Comparison of ENCODE assay signal across 10 cellular contexts in the genomic region with DNA sequence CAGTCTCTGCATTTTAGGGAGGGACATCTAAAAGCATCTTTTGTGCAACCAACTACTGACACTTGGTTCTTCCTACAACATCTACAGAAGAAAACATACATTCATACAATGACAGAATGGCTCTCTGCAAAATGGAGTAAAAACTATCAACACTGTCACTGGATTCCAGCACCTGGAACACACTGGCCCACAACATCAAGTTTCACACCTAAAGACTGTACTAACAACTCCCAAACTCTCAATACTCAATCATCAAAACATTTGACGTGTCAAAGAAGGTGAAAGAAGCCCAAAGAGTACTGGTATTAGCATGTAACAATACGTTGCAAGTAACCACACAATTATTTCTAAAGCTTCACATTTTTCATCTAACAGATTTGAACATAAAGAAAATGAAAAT. TPM values are rescaled to one million over a fixed set of nuclear protein-coding genes. Genes with fewer than 3 reads are reported as not detected.
DNase-seq lines count a peak whose midpoint lies in the region; ATAC-seq and TF ChIP-seq lines count a peak whose summit lies in the region.
"Had no signal": no experiment of that assay in that cellular context is flagged by ENCODE, and none has a peak within 500 bp of the region (broad histone marks: within the 10 kb centered on the region; RNA-seq: fewer than 3 reads in every experiment).

No MANE protein-coding gene starts in this region.

- H3K4me1 ChIP-seq in suprapubic skin, result peaks cover 54% of the 10 kb centered on the region

- H3K9me3 Mint-ChIP-seq in activated T-cell treated with anti-CD3 and anti-CD28 coated beads, Interleukin-2, amount 50 U/mL, for 72 hours, result no peaks in the 10 kb centered on the region
- no peaks in the 10 kb centered on the region for H3K9me3 Mint-ChIP-seq in activated T-helper 1 cell treated with anti-CD3 and anti-CD28 coated beads, Interleukin-12 subunit alpha, Interleukin-12 subunit beta, Interleukin-2, Interleukin-4 antibody, amounts not matched to agents 30 ng/mL and 10 ng/mL and 1 ng/mL, durations not matched to agents 14 hours and 24 hours and 36 hours

- TF ChIP-seq EP300 in suprapubic skin (IDR thresholded peaks at IDR 0.05), result no peak

- H3K4me3 Mint-ChIP-seq in activated T-cell treated with anti-CD3 and anti-CD28 coated beads, Interleukin-2, amount 50 U/mL, for 72 hours, result peak overlapping the region; percentile 78 to 88
- peak overlapping the region; percentile 95 for H3K4me3 Mint-ChIP-seq in activated T-helper 1 cell treated with anti-CD3 and anti-CD28 coated beads, Interleukin-12 subunit alpha, Interleukin-12 subunit beta, Interleukin-2, Interleukin-4 antibody, amounts not matched to agents 30 ng/mL and 10 ng/mL and 1 ng/mL, durations not matched to agents 14 hours and 24 hours and 36 hours

- TF ChIP-seq CTCF in suprapubic skin (IDR thresholded peaks at IDR 0.05), result no peak

- peaks cover 5 to 30% of the 10 kb centered on the region in 2 donors for H3K36me3 Mint-ChIP-seq in activated T-cell treated with anti-CD3 and anti-CD28 coated beads, Interleukin-2, amount 50 U/mL, for 72 hours (ENCODE audit: insufficient read depth in 2 of 2)
- peaks cover 20% of the 10 kb centered on the region for H3K36me3 Mint-ChIP-seq in activated T-helper 1 cell treated with anti-CD3 and anti-CD28 coated beads, Interleukin-12 subunit alpha, Interleukin-12 subunit beta, Interleukin-2, Interleukin-4 antibody, amounts not matched to agents 30 ng/mL and 10 ng/mL and 1 ng/mL, durations not matched to agents 14 hours and 24 hours and 36 hours (ENCODE audit: low read depth)

- DNase-seq in activated T-cell treated with anti-CD3 and anti-CD28 coated beads, Interleukin-2, amount 50 U/mL, for 72 hours, result peak in 1 of 2 donors; percentile 28
- DNase-seq in activated T-cell treated with anti-CD3 and anti-CD28 coated beads, Interleukin-2, amount 50 U/mL, for 1 hour, result no peak
- DNase-seq in activated T-helper 1 cell treated with anti-CD3 and anti-CD28 coated beads, Interleukin-12 subunit alpha, Interleukin-12 subunit beta, Interleukin-2, Interleukin-4 antibody, amounts not matched to agents 30 ng/mL and 10 ng/mL and 1 ng/mL, durations not matched to agents 14 hours and 24 hours and 36 hours (ENCODE audit: low spot score), result no peak
- DNase-seq in suprapubic skin (ENCODE audit: low spot score in 2 of 2), result no peak
- DNase-seq in DMS53 (lab: John Stamatoyannopoulos, UW), result no peak
- DNase-seq: NCI-H774 had no signal

- intact Hi-C loops in activated T-helper 1 cell treated with anti-CD3 and anti-CD28 coated beads, Interleukin-12 subunit alpha, Interleukin-12 subunit beta, Interleukin-2, Interleukin-4 antibody, amounts not matched to agents 30 ng/mL and 10 ng/mL and 1 ng/mL, durations not matched to agents 14 hours and 24 hours and 36 hours (cut with micrococcal nuclease), result loop anchor here (2.0 to 10.0 kb wide), 5 partner anchors 60 to 800 kb away; partner anchors contain the start of genes CEP250 and TRPC4AP

- H3K4me3 ChIP-seq in iPS-11a (ENCODE audit: low read depth, low read length) (peak overlapping the region; percentile 99), suprapubic skin (peak overlapping the region; percentile 93)

- peaks cover 60% of the 10 kb centered on the region for H3K4me1 Mint-ChIP-seq in activated T-cell treated with anti-CD3 and anti-CD28 coated beads, Interleukin-2, amount 50 U/mL, for 72 hours (ENCODE audit: low read depth)
- peaks cover 61% of the 10 kb centered on the region for H3K4me1 Mint-ChIP-seq in activated T-helper 1 cell treated with anti-CD3 and anti-CD28 coated beads, Interleukin-12 subunit alpha, Interleukin-12 subunit beta, Interleukin-2, Interleukin-4 antibody, amounts not matched to agents 30 ng/mL and 10 ng/mL and 1 ng/mL, durations not matched to agents 14 hours and 24 hours and 36 hours (ENCODE audit: low read depth)

- H3K27me3 ChIP-seq in suprapubic skin, result no peaks in the 10 kb centered on the region

- no peak for TF ChIP-seq POLR2A in suprapubic skin (IDR thresholded peaks at IDR 0.05)

- 15% methylated on average over 2 of the region's 2 CpGs for WGBS in suprapubic skin

- H3K27me3 Mint-ChIP-seq in activated T-cell treated with anti-CD3 and anti-CD28 coated beads, Interleukin-2, amount 50 U/mL, for 72 hours (ENCODE audit: low read depth), result no peaks in the 10 kb centered on the region
- H3K27me3 Mint-ChIP-seq in activated T-helper 1 cell treated with anti-CD3 and anti-CD28 coated beads, Interleukin-12 subunit alpha, Interleukin-12 subunit beta, Interleukin-2, Interleukin-4 antibody, amounts not matched to agents 30 ng/mL and 10 ng/mL and 1 ng/mL, durations not matched to agents 14 hours and 24 hours and 36 hours (ENCODE audit: insufficient read depth), result no peaks in the 10 kb centered on the region

- H3K9me3 ChIP-seq in suprapubic skin, result no peaks in the 10 kb centered on the region

- peak; percentile 6 to 11 for ATAC-seq in activated T-cell treated with anti-CD3 and anti-CD28 coated beads, Interleukin-2, amount 50 U/mL, for 72 hours (replicated peaks in 1 of 2)
- ATAC-seq in HG03039 (IDR thresholded peaks at IDR 0.05; ENCODE audit: unreplicated experiment) (no peak), HG02571 (IDR thresholded peaks at IDR 0.05; ENCODE audit: unreplicated experiment) (no peak)

- H3K27ac ChIP-seq in suprapubic skin, result no peak overlapping the region
- H3K27ac ChIP-seq: C4-2B had no signal

- H3K27ac Mint-ChIP-seq in activated T-cell treated with anti-CD3 and anti-CD28 coated beads, Interleukin-2, amount 50 U/mL, for 72 hours, result peak overlapping the region; percentile 90
- H3K27ac Mint-ChIP-seq in activated T-helper 1 cell treated with anti-CD3 and anti-CD28 coated beads, Interleukin-12 subunit alpha, Interleukin-12 subunit beta, Interleukin-2, Interleukin-4 antibody, amounts not matched to agents 30 ng/mL and 10 ng/mL and 1 ng/mL, durations not matched to agents 14 hours and 24 hours and 36 hours, result peak overlapping the region; percentile 99

- no peaks in the 10 kb centered on the region for H3K36me3 ChIP-seq in suprapubic skin

RNA-seq across cellular contexts. Expression of gene CPNE1, which starts 2.2 kb away (rescaled TPM):
- 100 to 1,000 TPM; 459 to 512 TPM for total RNA-seq in activated T-cell treated with anti-CD3 and anti-CD28 coated beads, Interleukin-2, amount 50 U/mL, for 72 hours
- total RNA-seq in activated T-helper 1 cell treated with anti-CD3 and anti-CD28 coated beads, Interleukin-12 subunit alpha, Interleukin-12 subunit beta, Interleukin-2, Interleukin-4 antibody, amounts not matched to agents 30 ng/mL and 10 ng/mL and 1 ng/mL, durations not matched to agents 14 hours and 24 hours and 36 hours, result 304 and 308 TPM in 2 replicates
- 100 to 1,000 TPM in 2 of 4 donors, 10 to 100 TPM in 2; 43.3 to 238 (median 103) TPM for total RNA-seq in suprapubic skin

RNA-seq across cellular contexts. Expression of gene RBM12, which starts 2.2 kb away (rescaled TPM):
- 10 to 100 TPM; 71.1 to 92.4 TPM for total RNA-seq in activated T-cell treated with anti-CD3 and anti-CD28 coated beads, Interleukin-2, amount 50 U/mL, for 72 hours
- total RNA-seq in activated T-helper 1 cell treated with anti-CD3 and anti-CD28 coated beads, Interleukin-12 subunit alpha, Interleukin-12 subunit beta, Interleukin-2, Interleukin-4 antibody, amounts not matched to agents 30 ng/mL and 10 ng/mL and 1 ng/mL, durations not matched to agents 14 hours and 24 hours and 36 hours, result 151 and 168 TPM in 2 replicates
- total RNA-seq in suprapubic skin, result 10 to 100 TPM; 21.6 to 38.7 (median 32.7) TPM

RNA-seq across cellular contexts. Expression of gene NFS1, which starts 36.6 kb away (rescaled TPM):
- total RNA-seq in activated T-cell treated with anti-CD3 and anti-CD28 coated beads, Interleukin-2, amount 50 U/mL, for 72 hours, result 10 to 100 TPM; 43.3 to 46.0 TPM
- total RNA-seq in activated T-helper 1 cell treated with anti-CD3 and anti-CD28 coated beads, Interleukin-12 subunit alpha, Interleukin-12 subunit beta, Interleukin-2, Interleukin-4 antibody, amounts not matched to agents 30 ng/mL and 10 ng/mL and 1 ng/mL, durations not matched to agents 14 hours and 24 hours and 36 hours, result 35.7 and 36.2 TPM in 2 replicates
- 10 to 100 TPM; 39.7 to 73.2 (median 47.3) TPM for total RNA-seq in suprapubic skin

RNA-seq across cellular contexts. Expression of gene ROMO1, which starts 36.7 kb away (rescaled TPM):
- total RNA-seq in activated T-cell treated with anti-CD3 and anti-CD28 coated beads, Interleukin-2, amount 50 U/mL, for 72 hours, result 10 to 100 TPM; 51.4 to 53.8 TPM
- 80.3 and 95.6 TPM in 2 replicates for total RNA-seq in activated T-helper 1 cell treated with anti-CD3 and anti-CD28 coated beads, Interleukin-12 subunit alpha, Interleukin-12 subunit beta, Interleukin-2, Interleukin-4 antibody, amounts not matched to agents 30 ng/mL and 10 ng/mL and 1 ng/mL, durations not matched to agents 14 hours and 24 hours and 36 hours
- 100 to 1,000 TPM; 146 to 299 (median 212) TPM for total RNA-seq in suprapubic skin

RNA-seq across cellular contexts. Expression of gene SPAG4, which starts 46.9 kb away (rescaled TPM):
- total RNA-seq in activated T-cell treated with anti-CD3 and anti-CD28 coated beads, Interleukin-2, amount 50 U/mL, for 72 hours, result 1 to 10 TPM; 8.7 to 9.8 TPM
- 3.6 and 5.1 TPM in 2 replicates for total RNA-seq in activated T-helper 1 cell treated with anti-CD3 and anti-CD28 coated beads, Interleukin-12 subunit alpha, Interleukin-12 subunit beta, Interleukin-2, Interleukin-4 antibody, amounts not matched to agents 30 ng/mL and 10 ng/mL and 1 ng/mL, durations not matched to agents 14 hours and 24 hours and 36 hours
- total RNA-seq in suprapubic skin, result under 1 TPM in 1 of 4 donors, not detected in 3; 0.89 TPM

Comparison
In these comparisons a context has a peak if more than half of its experiments do, and no peak if none do; other contexts are left out.
1. ATAC-seq: peak in activated T-cell treated with anti-CD3 and anti-CD28 coated beads, Interleukin-2, amount 50 U/mL, for 72 hours (2 of 2); none in HG03039 (single experiment) and HG02571 (single experiment).